ENCODE assay signal across 1 cellular context in genomic region chr3:141308588-141309218, GRCh38.
TF ChIP-seq lines count a peak whose summit lies in the region.

No MANE protein-coding gene starts in this region.

TF ChIP-seq in HCT116, 20 proteins besides CTCF, POLR2A, EP300 and RAD21 (continued from another document):
- TF ChIP-seq REST (IDR thresholded peaks at IDR 0.05; ENCODE audit: low read depth) (no peak), SP1 (IDR thresholded peaks at IDR 0.05; ENCODE audit: low read depth) (peak; percentile 34; the same call in 1 of the 2 replicates), YY1 (IDR thresholded peaks at IDR 0.05; ENCODE audit: extremely low read depth, insufficient replicate concordance, low read depth, low read length) (peak; percentile 21), SRF (IDR thresholded peaks at IDR 0.05; ENCODE audit: low read depth) (no peak), SIN3A (IDR thresholded peaks at IDR 0.05; ENCODE audit: low read depth) (0 out of 2 replicates have a peak, but pooled peaks have one; percentile 42), POLR2AphosphoS5 (IDR thresholded peaks at IDR 0.05; ENCODE audit: low read depth, low read length) (peak; percentile 45)
